In the genomic region with DNA sequence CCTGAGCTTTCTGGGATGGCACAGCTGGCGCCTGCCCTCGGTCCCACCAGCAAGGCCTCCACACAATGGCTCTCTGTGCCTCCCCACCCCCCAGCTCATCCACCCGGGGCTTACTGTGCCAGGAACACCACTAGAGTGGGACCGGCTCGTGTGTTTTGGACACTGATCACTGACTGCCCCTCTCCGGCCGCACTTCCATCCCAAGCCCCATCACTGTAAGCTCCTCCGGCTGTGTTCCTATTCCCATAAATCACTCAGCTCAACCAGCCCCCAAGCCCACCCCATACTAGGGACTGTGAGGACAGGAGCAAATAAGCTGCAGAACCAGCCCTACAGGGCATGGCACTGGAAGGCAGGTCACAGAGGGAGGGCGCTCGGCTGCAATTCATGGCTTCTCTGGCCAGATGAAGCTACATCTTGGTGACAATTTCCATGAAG, we compare ENCODE assay signal across 21 cellular contexts. TPM values are rescaled to one million over a fixed set of nuclear protein-coding genes. Genes with fewer than 3 reads are reported as not detected.
A peak's percentile ranks its signal among the peaks of the same experiment; 100 is the strongest.
DNase-seq lines count a peak whose midpoint lies in the region; TF ChIP-seq lines count a peak whose summit lies in the region.
"Had no signal": no experiment of that assay in that cellular context is flagged by ENCODE, and none has a peak within 500 bp of the region (broad histone marks: within the 10 kb centered on the region; RNA-seq: fewer than 3 reads in every experiment).

No MANE protein-coding gene starts in this region.

- peaks cover 0 to 8% of the 10 kb centered on the region in 2 donors for H3K4me1 ChIP-seq in ascending aorta

- CTCF ChIA-PET in activated CD4-positive, alpha-beta memory T cell treated with anti-CD3 and anti-CD28 coated beads, Interleukin-2, amount 10 ng/mL, durations not matched to agents 7 days and 5 days (lab: Charles Lee) = interaction anchor here (1.3 to 1.6 kb wide), 2 partner anchors 9 to 32 kb away, joined by 3 to 8 read pairs; no protein-coding TSS in a partner anchor

- intact Hi-C loops in activated T-helper 2 cell treated with anti-CD3 and anti-CD28 coated beads, Interferon-gamma antibody, Interleukin-2, Interleukin-4, amounts not matched to agents 10 μg/mL and 5 μg/mL and 100 μg/mL, durations not matched to agents 14 hours and 24 hours and 36 hours (cut with micrococcal nuclease) = loop anchor here (10.0 kb wide), 2 partner anchors 203 to 273 kb away; a partner anchor contains a TSS
- intact Hi-C loops in ascending aorta (cut with DNase I) = no loop called here

- DNase-seq in C1 segment of cervical spinal cord (lab: John Stamatoyannopoulos, UW) (peak in 13 of 14 donors; percentile 33 to 89 (median 76)), amygdala (lab: John Stamatoyannopoulos, UW) (peak in 54 of 56 donors; percentile 30 to 92 (median 78)), hypothalamus (lab: John Stamatoyannopoulos, UW) (peak in 47 of 51 donors; percentile 6 to 91 (median 71)), pons (ENCODE audit: low spot score) (peak; percentile 94), NK-92 (lab: John Stamatoyannopoulos, UW; ENCODE audit: unreplicated experiment) (no peak), ascending aorta (ENCODE audit: low spot score in 2 of 2) (no peak)
- DNase-seq in activated T-helper 2 cell treated with anti-CD3 and anti-CD28 coated beads, Interferon-gamma antibody, Interleukin-2, Interleukin-4, amounts not matched to agents 10 μg/mL and 5 μg/mL and 100 μg/mL, durations not matched to agents 14 hours and 24 hours and 36 hours (ENCODE audit: low spot score) = no peak
- DNase-seq in activated CD4-positive, alpha-beta memory T cell treated with anti-CD3 and anti-CD28 coated beads, Interleukin-2, amount 10 ng/mL, durations not matched to agents 7 days and 5 days = no peak
- DNase-seq: Calu3, DMS79 treated with DMSO at 0.1 percent for 48 hours, GM23248, Karpas-422, MM.1S, NCI-H1105 treated with DMSO at 0.1 percent for 48 hours, NCI-H187 treated with DMSO at 0.1 percent for 48 hours, NCI-H2171, NCI-H446 treated with DMSO at 0.1 percent for 48 hours, NCI-H748 treated with DMSO at 0.1 percent for 48 hours, SHP77 had no signal

- H3K4me3 Mint-ChIP-seq in activated T-helper 2 cell treated with anti-CD3 and anti-CD28 coated beads, Interferon-gamma antibody, Interleukin-2, Interleukin-4, amounts not matched to agents 10 μg/mL and 5 μg/mL and 100 μg/mL, durations not matched to agents 14 hours and 24 hours and 36 hours (ENCODE audit: low read depth) = no peak overlapping the region
- no peak overlapping the region for H3K4me3 Mint-ChIP-seq in activated CD4-positive, alpha-beta memory T cell treated with anti-CD3 and anti-CD28 coated beads, Interleukin-2, amount 10 ng/mL, durations not matched to agents 7 days and 5 days
- H3K4me3 Mint-ChIP-seq: CD14-positive monocyte had no signal

- H3K27me3 Mint-ChIP-seq in activated T-helper 2 cell treated with anti-CD3 and anti-CD28 coated beads, Interferon-gamma antibody, Interleukin-2, Interleukin-4, amounts not matched to agents 10 μg/mL and 5 μg/mL and 100 μg/mL, durations not matched to agents 14 hours and 24 hours and 36 hours (ENCODE audit: low read depth) = no peaks in the 10 kb centered on the region
- H3K27me3 Mint-ChIP-seq in activated CD4-positive, alpha-beta memory T cell treated with anti-CD3 and anti-CD28 coated beads, Interleukin-2, amount 10 ng/mL, durations not matched to agents 7 days and 5 days = no peaks in the 10 kb centered on the region

- H3K9me3 ChIP-seq in ascending aorta = no peaks in the 10 kb centered on the region
- H3K9me3 ChIP-seq: Peyer's patch had no signal

- H3K27ac ChIP-seq in ascending aorta = no peak overlapping the region
- H3K27ac ChIP-seq: GM23248, Peyer's patch had no signal

- H3K27me3 ChIP-seq in ascending aorta = no peaks in the 10 kb centered on the region
- H3K27me3 ChIP-seq: Peyer's patch had no signal

- no peak for TF ChIP-seq CTCF in ascending aorta (IDR thresholded peaks at IDR 0.05)

- peaks cover 24% of the 10 kb centered on the region for H3K36me3 Mint-ChIP-seq in activated T-helper 2 cell treated with anti-CD3 and anti-CD28 coated beads, Interferon-gamma antibody, Interleukin-2, Interleukin-4, amounts not matched to agents 10 μg/mL and 5 μg/mL and 100 μg/mL, durations not matched to agents 14 hours and 24 hours and 36 hours (ENCODE audit: low read depth)
- H3K36me3 Mint-ChIP-seq in activated CD4-positive, alpha-beta memory T cell treated with anti-CD3 and anti-CD28 coated beads, Interleukin-2, amount 10 ng/mL, durations not matched to agents 7 days and 5 days (ENCODE audit: low read depth) = peaks cover 21% of the 10 kb centered on the region
- H3K36me3 Mint-ChIP-seq: CD14-positive monocyte had no signal

- peaks cover 20 to 28% of the 10 kb centered on the region in 2 donors for H3K36me3 ChIP-seq in ascending aorta
- H3K36me3 ChIP-seq: Peyer's patch had no signal

- H3K4me3 ChIP-seq in ascending aorta = no peak overlapping the region
- H3K4me3 ChIP-seq: GM23248, Peyer's patch had no signal

- peaks cover 16% of the 10 kb centered on the region for H3K4me1 Mint-ChIP-seq in activated T-helper 2 cell treated with anti-CD3 and anti-CD28 coated beads, Interferon-gamma antibody, Interleukin-2, Interleukin-4, amounts not matched to agents 10 μg/mL and 5 μg/mL and 100 μg/mL, durations not matched to agents 14 hours and 24 hours and 36 hours (ENCODE audit: low read depth)
- peaks cover 22% of the 10 kb centered on the region for H3K4me1 Mint-ChIP-seq in activated CD4-positive, alpha-beta memory T cell treated with anti-CD3 and anti-CD28 coated beads, Interleukin-2, amount 10 ng/mL, durations not matched to agents 7 days and 5 days
- H3K4me1 Mint-ChIP-seq: CD14-positive monocyte had no signal

- POLR2A ChIA-PET in activated CD4-positive, alpha-beta memory T cell treated with anti-CD3 and anti-CD28 coated beads, Interleukin-2, amount 10 ng/mL, durations not matched to agents 7 days and 5 days (lab: Charles Lee) = interaction anchor here (1.5 to 2.4 kb wide), 2 partner anchors 9 to 21 kb away, joined by 4 to 13 read pairs; a partner anchor contains a TSS

- H3K9me3 Mint-ChIP-seq in activated T-helper 2 cell treated with anti-CD3 and anti-CD28 coated beads, Interferon-gamma antibody, Interleukin-2, Interleukin-4, amounts not matched to agents 10 μg/mL and 5 μg/mL and 100 μg/mL, durations not matched to agents 14 hours and 24 hours and 36 hours = no peaks in the 10 kb centered on the region
- no peaks in the 10 kb centered on the region for H3K9me3 Mint-ChIP-seq in activated CD4-positive, alpha-beta memory T cell treated with anti-CD3 and anti-CD28 coated beads, Interleukin-2, amount 10 ng/mL, durations not matched to agents 7 days and 5 days
- H3K9me3 Mint-ChIP-seq: CD14-positive monocyte had no signal

- H3K27ac Mint-ChIP-seq in activated T-helper 2 cell treated with anti-CD3 and anti-CD28 coated beads, Interferon-gamma antibody, Interleukin-2, Interleukin-4, amounts not matched to agents 10 μg/mL and 5 μg/mL and 100 μg/mL, durations not matched to agents 14 hours and 24 hours and 36 hours = no peak overlapping the region
- H3K27ac Mint-ChIP-seq in activated CD4-positive, alpha-beta memory T cell treated with anti-CD3 and anti-CD28 coated beads, Interleukin-2, amount 10 ng/mL, durations not matched to agents 7 days and 5 days = no peak overlapping the region
- H3K27ac Mint-ChIP-seq: CD14-positive monocyte had no signal

RNA-seq across cellular contexts. Expression of a gene that starts 7.3 kb away (rescaled TPM):
- total RNA-seq in activated T-helper 2 cell treated with anti-CD3 and anti-CD28 coated beads, Interferon-gamma antibody, Interleukin-2, Interleukin-4, amounts not matched to agents 10 μg/mL and 5 μg/mL and 100 μg/mL, durations not matched to agents 14 hours and 24 hours and 36 hours = 31.0 and 33.0 TPM in 2 replicates
- 10 to 100 TPM; 56.0 to 57.6 TPM for total RNA-seq in activated CD4-positive, alpha-beta memory T cell treated with anti-CD3 and anti-CD28 coated beads, Interleukin-2, amount 10 ng/mL, durations not matched to agents 7 days and 5 days
- total RNA-seq in ascending aorta = 29.2 TPM

RNA-seq across cellular contexts. Expression of a gene that starts 21.3 kb away (rescaled TPM):
- 15.4 and 16.0 TPM in 2 replicates for total RNA-seq in activated T-helper 2 cell treated with anti-CD3 and anti-CD28 coated beads, Interferon-gamma antibody, Interleukin-2, Interleukin-4, amounts not matched to agents 10 μg/mL and 5 μg/mL and 100 μg/mL, durations not matched to agents 14 hours and 24 hours and 36 hours
- 10 to 100 TPM; 55.1 to 58.5 TPM for total RNA-seq in activated CD4-positive, alpha-beta memory T cell treated with anti-CD3 and anti-CD28 coated beads, Interleukin-2, amount 10 ng/mL, durations not matched to agents 7 days and 5 days
- total RNA-seq in ascending aorta = 48.6 TPM

RNA-seq across cellular contexts. Expression of a gene that starts 29.2 kb away (rescaled TPM):
- total RNA-seq in activated T-helper 2 cell treated with anti-CD3 and anti-CD28 coated beads, Interferon-gamma antibody, Interleukin-2, Interleukin-4, amounts not matched to agents 10 μg/mL and 5 μg/mL and 100 μg/mL, durations not matched to agents 14 hours and 24 hours and 36 hours = 0.46 and 0.50 TPM in 2 replicates
- under 1 TPM in 1 of 2 experiments, not detected in 1; 0.18 TPM for total RNA-seq in activated CD4-positive, alpha-beta memory T cell treated with anti-CD3 and anti-CD28 coated beads, Interleukin-2, amount 10 ng/mL, durations not matched to agents 7 days and 5 days
- total RNA-seq in ascending aorta = 16.8 TPM

Comparison
In these comparisons a context has a peak if more than half of its experiments do, and no peak if none do; other contexts are left out.
1. DNase-seq: peak in C1 segment of cervical spinal cord (13 of 14), amygdala (54 of 56), hypothalamus (47 of 51) and pons (single experiment); none in activated T-helper 2 cell treated with anti-CD3 and anti-CD28 coated beads, Interferon-gamma antibody, Interleukin-2, Interleukin-4, amounts not matched to agents 10 μg/mL and 5 μg/mL and 100 μg/mL, durations not matched to agents 14 hours and 24 hours and 36 hours (single experiment), NK-92 (single experiment), activated CD4-positive, alpha-beta memory T cell treated with anti-CD3 and anti-CD28 coated beads, Interleukin-2, amount 10 ng/mL, durations not matched to agents 7 days and 5 days (single experiment) and ascending aorta (0 of 2).
2. RNA of a gene that starts 29.2 kb away (total RNA-seq): 16.8 TPM in ascending aorta (single experiment); 0.46 to 0.50 TPM in activated T-helper 2 cell treated with anti-CD3 and anti-CD28 coated beads, Interferon-gamma antibody, Interleukin-2, Interleukin-4, amounts not matched to agents 10 μg/mL and 5 μg/mL and 100 μg/mL, durations not matched to agents 14 hours and 24 hours and 36 hours and 0.18 TPM in activated CD4-positive, alpha-beta memory T cell treated with anti-CD3 and anti-CD28 coated beads, Interleukin-2, amount 10 ng/mL, durations not matched to agents 7 days and 5 days; every median in the first group is over 10 times any median in the second.